In the genomic region with DNA sequence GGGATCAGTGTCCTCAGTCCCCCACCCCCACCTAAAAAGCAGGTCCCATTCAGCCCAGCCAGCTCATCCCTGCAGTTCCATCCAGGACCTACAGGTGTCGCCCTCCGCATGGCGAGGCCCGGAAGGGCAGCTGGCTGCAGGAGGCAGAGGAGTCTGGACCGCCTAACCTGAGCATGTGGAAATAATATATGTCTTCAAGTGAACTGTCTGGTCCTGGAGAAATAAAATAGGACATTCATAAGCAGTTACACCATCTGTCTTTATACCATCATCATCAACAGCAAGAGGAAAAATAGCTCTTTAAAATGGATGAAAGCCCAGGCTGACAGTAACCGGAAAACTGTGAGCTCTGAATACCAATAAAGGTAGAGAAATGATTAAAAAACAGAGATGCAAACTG, we compare ENCODE assay signal across 8 cellular contexts.
DNase-seq lines count a peak whose midpoint lies in the region; ATAC-seq and TF ChIP-seq lines count a peak whose summit lies in the region.

No MANE protein-coding gene starts in this region.

- peak; percentile 99 for TF ChIP-seq CTCF in natural killer cell (IDR thresholded peaks at IDR 0.05)

- H3K4me1 Mint-ChIP-seq in natural killer cell: peaks cover 7% of the 10 kb centered on the region in 2 donors
- H3K4me1 Mint-ChIP-seq in stimulated activated memory B cell treated with anti-CD40 and anti-IgM and Interleukin-4, amounts not matched to agents 10 μg/mL and 1 μg/mL and 100 μg/mL, for 72 hours: peaks cover 4% of the 10 kb centered on the region

- peak; percentile 82 for ATAC-seq in HG03066 (IDR thresholded peaks at IDR 0.05; ENCODE audit: low read depth, unreplicated experiment)
- peak; percentile 83 to 97 (median 85) for ATAC-seq in natural killer cell
- peak; percentile 75 for ATAC-seq in stimulated activated memory B cell treated with anti-CD40 and anti-IgM and Interleukin-4, amounts not matched to agents 10 μg/mL and 1 μg/mL and 100 μg/mL, for 72 hours

- H3K27ac Mint-ChIP-seq in natural killer cell: no peak overlapping the region
- no peak overlapping the region for H3K27ac Mint-ChIP-seq in stimulated activated memory B cell treated with anti-CD40 and anti-IgM and Interleukin-4, amounts not matched to agents 10 μg/mL and 1 μg/mL and 100 μg/mL, for 72 hours

- no peaks in the 10 kb centered on the region for H3K36me3 Mint-ChIP-seq in natural killer cell
- H3K36me3 Mint-ChIP-seq in stimulated activated memory B cell treated with anti-CD40 and anti-IgM and Interleukin-4, amounts not matched to agents 10 μg/mL and 1 μg/mL and 100 μg/mL, for 72 hours: peaks cover 15% of the 10 kb centered on the region

- TF ChIP-seq POLR2A in erythroblast (IDR thresholded peaks at IDR 0.05; ENCODE audit: low read length): no peak

- intact Hi-C loops in natural killer cell (cut with micrococcal nuclease): loop anchor here (1.0 to 10.0 kb wide), 3 partner anchors 364 to 1492 kb away; no protein-coding TSS in a partner anchor

- peak; percentile 58 for DNase-seq in activated gamma-delta T cell treated with Interleukin-2 at 50 U/mL for 16 hours
- no peak for DNase-seq in activated gamma-delta T cell (lab: John Stamatoyannopoulos, UW)
- peak; percentile 59 for DNase-seq in NCI-H748 (lab: John Stamatoyannopoulos, UW; ENCODE audit: unreplicated experiment)
- DNase-seq in activated CD8-positive, alpha-beta memory T cell treated with anti-CD3 and anti-CD28 coated beads, Interleukin-2, amount 50 U/mL, for 4 hours: peak; percentile 61
- DNase-seq in erythroblast (lab: John Stamatoyannopoulos, UW): peak; percentile 51 to 72
- peak; percentile 70 for DNase-seq in natural killer cell

- no peaks in the 10 kb centered on the region for H3K27me3 Mint-ChIP-seq in natural killer cell (ENCODE audit: low read depth in 2 of 2)
- H3K27me3 Mint-ChIP-seq in stimulated activated memory B cell treated with anti-CD40 and anti-IgM and Interleukin-4, amounts not matched to agents 10 μg/mL and 1 μg/mL and 100 μg/mL, for 72 hours: no peaks in the 10 kb centered on the region

- no peaks in the 10 kb centered on the region for H3K9me3 Mint-ChIP-seq in natural killer cell
- H3K9me3 Mint-ChIP-seq in stimulated activated memory B cell treated with anti-CD40 and anti-IgM and Interleukin-4, amounts not matched to agents 10 μg/mL and 1 μg/mL and 100 μg/mL, for 72 hours: no peaks in the 10 kb centered on the region

- no peak overlapping the region for H3K4me3 Mint-ChIP-seq in natural killer cell
- no peak overlapping the region for H3K4me3 Mint-ChIP-seq in stimulated activated memory B cell treated with anti-CD40 and anti-IgM and Interleukin-4, amounts not matched to agents 10 μg/mL and 1 μg/mL and 100 μg/mL, for 72 hours
